ENCODE assay signal across 19 cellular contexts in the genomic region with DNA sequence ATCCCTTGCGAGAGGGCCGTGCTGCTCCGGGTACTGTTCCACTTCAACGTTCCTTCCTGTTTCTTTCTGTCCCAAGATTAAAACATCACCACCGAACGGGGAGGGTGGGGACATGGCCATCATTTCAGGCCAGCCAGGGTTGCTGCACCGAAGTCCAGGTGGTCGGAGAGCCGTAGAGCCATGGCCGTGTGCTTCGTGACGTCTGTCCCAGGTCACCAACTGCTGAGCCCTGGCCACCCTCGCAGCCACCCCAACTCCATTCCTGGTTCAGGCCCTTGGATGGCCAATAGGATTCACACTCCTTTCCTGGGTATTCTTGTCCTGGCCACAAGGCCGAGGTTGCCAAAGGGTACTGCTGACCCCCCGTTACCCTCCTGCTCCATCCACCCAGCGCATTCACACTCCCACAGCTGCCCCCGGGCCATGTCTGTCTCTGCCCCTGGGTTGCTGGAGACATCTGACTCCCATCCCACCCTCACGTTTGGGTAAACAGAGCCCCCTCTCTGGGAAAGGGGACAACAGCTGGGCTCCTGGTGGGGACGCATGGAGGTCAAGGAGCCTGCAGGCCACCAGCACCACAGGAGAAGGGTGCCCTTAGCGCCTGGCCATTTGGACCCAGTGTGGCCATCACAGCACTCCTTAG.
"Had no signal": no experiment of that assay in that cellular context is flagged by ENCODE, and none has a peak within 500 bp of the region (broad histone marks: within the 10 kb centered on the region; RNA-seq: fewer than 3 reads in every experiment).

No MANE protein-coding gene starts in this region.

- H3K27ac Mint-ChIP-seq: activated CD4-positive, alpha-beta T cell treated with anti-CD3 and anti-CD28 coated beads, Interleukin-2, amount 10 ng/mL, durations not matched to agents 24 days and 14 days; activated CD8-positive, alpha-beta T cell treated with anti-CD3 and anti-CD28 coated beads, Interleukin-2, amount 10 ng/mL, durations not matched to agents 7 days and 5 days; activated naive CD8-positive, alpha-beta T cell treated with anti-CD3 and anti-CD28 coated beads for 36 hours; stimulated activated naive CD8-positive, alpha-beta T cell treated with anti-CD3 and anti-CD28 coated beads, Interleukin-15, Interleukin-2, amounts not matched to agents 100 ng/mL and 50 ng/mL, for 24 hours; type B pancreatic cell had no signal

- H3K27me3 Mint-ChIP-seq: activated CD4-positive, alpha-beta T cell treated with anti-CD3 and anti-CD28 coated beads, Interleukin-2, amount 10 ng/mL, durations not matched to agents 24 days and 14 days; activated naive CD8-positive, alpha-beta T cell treated with anti-CD3 and anti-CD28 coated beads for 36 hours; stimulated activated naive CD8-positive, alpha-beta T cell treated with anti-CD3 and anti-CD28 coated beads, Interleukin-15, Interleukin-2, amounts not matched to agents 100 ng/mL and 50 ng/mL, for 24 hours had no signal

- H3K27ac ChIP-seq: cardiac muscle cell, skin epidermis had no signal

- H3K36me3 Mint-ChIP-seq: activated naive CD8-positive, alpha-beta T cell treated with anti-CD3 and anti-CD28 coated beads for 36 hours; naive thymus-derived CD8-positive, alpha-beta T cell; type B pancreatic cell had no signal

- H3K27me3 ChIP-seq: cardiac muscle cell had no signal

- H3K4me1 Mint-ChIP-seq: activated CD4-positive, alpha-beta T cell treated with anti-CD3 and anti-CD28 coated beads, Interleukin-2, amount 10 ng/mL, durations not matched to agents 24 days and 14 days; activated naive CD8-positive, alpha-beta T cell treated with anti-CD3 and anti-CD28 coated beads for 36 hours had no signal

- ATAC-seq: activated CD8-positive, alpha-beta T cell treated with anti-CD3 and anti-CD28 coated beads, Interleukin-2, amount 10 ng/mL, durations not matched to agents 7 days and 5 days; activated T-cell treated with anti-CD3 and anti-CD28 coated beads, Interleukin-2, amount 50 U/mL, for 4 hours; naive thymus-derived CD8-positive, alpha-beta T cell had no signal

- H3K4me3 Mint-ChIP-seq: activated CD4-positive, alpha-beta T cell treated with anti-CD3 and anti-CD28 coated beads, Interleukin-2, amount 10 ng/mL, durations not matched to agents 24 days and 14 days; activated CD8-positive, alpha-beta T cell treated with anti-CD3 and anti-CD28 coated beads, Interleukin-2, amount 10 ng/mL, durations not matched to agents 7 days and 5 days; activated naive CD8-positive, alpha-beta T cell treated with anti-CD3 and anti-CD28 coated beads for 36 hours; activated T-cell treated with anti-CD3 and anti-CD28 coated beads, Interleukin-2, amount 50 U/mL, for 4 hours; naive thymus-derived CD8-positive, alpha-beta T cell; stimulated activated naive CD8-positive, alpha-beta T cell treated with anti-CD3 and anti-CD28 coated beads, Interleukin-15, Interleukin-2, amounts not matched to agents 100 ng/mL and 50 ng/mL, for 24 hours; type B pancreatic cell had no signal

- H3K36me3 ChIP-seq: cardiac muscle cell had no signal

- DNase-seq: activated CD4-positive, alpha-beta T cell treated with anti-CD3 and anti-CD28 coated beads, Interleukin-2, amount 10 ng/mL, durations not matched to agents 24 days and 14 days; activated CD4-positive, CD25-positive, alpha-beta regulatory T cell; activated CD8-positive, alpha-beta memory T cell treated with anti-CD3 and anti-CD28 coated beads, Interleukin-2, amount 50 U/mL, for 4 hours; activated CD8-positive, alpha-beta T cell treated with anti-CD3 and anti-CD28 coated beads, Interleukin-2, amount 10 ng/mL, durations not matched to agents 7 days and 5 days; activated naive CD8-positive, alpha-beta T cell treated with anti-CD3 and anti-CD28 coated beads for 36 hours; activated T-cell treated with anti-CD3 and anti-CD28 coated beads, Interleukin-2, amount 50 U/mL, for 4 hours; amniotic stem cell; foreskin melanocyte; glutamatergic neuron; mesendoderm; nucleus accumbens; stimulated activated CD4-positive, alpha-beta T cell treated with anti-CD3 and anti-CD28 coated beads, Interleukin-15, amount 100 ng/mL, for 24 hours; stimulated activated CD4-positive, alpha-beta T cell treated with anti-CD3 and anti-CD28 coated beads, Interleukin-2, amount 100 ng/mL, for 48 hours; T1000 had no signal

- H3K9me3 Mint-ChIP-seq: activated CD4-positive, alpha-beta T cell treated with anti-CD3 and anti-CD28 coated beads, Interleukin-2, amount 10 ng/mL, durations not matched to agents 24 days and 14 days; activated naive CD8-positive, alpha-beta T cell treated with anti-CD3 and anti-CD28 coated beads for 36 hours; activated T-cell treated with anti-CD3 and anti-CD28 coated beads, Interleukin-2, amount 50 U/mL, for 4 hours; stimulated activated naive CD8-positive, alpha-beta T cell treated with anti-CD3 and anti-CD28 coated beads, Interleukin-15, Interleukin-2, amounts not matched to agents 100 ng/mL and 50 ng/mL, for 24 hours; type B pancreatic cell had no signal

- H3K4me3 ChIP-seq: cardiac muscle cell, skin epidermis had no signal
